In genomic region chr10:34791947-34792346, GRCh38 we compare ENCODE assay signal across 1 cellular context.
TF ChIP-seq lines count a peak whose summit lies in the region.

No MANE protein-coding gene starts in this region.

TF ChIP-seq in HEK293T, 16 proteins besides CTCF, POLR2A, EP300 and RAD21 (continued from another document):
- TF ChIP-seq PKNOX1 (IDR thresholded peaks at IDR 0.05) = no peak
- TF ChIP-seq CTBP1 (IDR thresholded peaks at IDR 0.05; ENCODE audit: borderline replicate concordance) = no peak
- TF ChIP-seq FOXK2 (IDR thresholded peaks at IDR 0.05) = no peak
- TF ChIP-seq ELF4 (IDR thresholded peaks at IDR 0.05) = no peak
- no peak for TF ChIP-seq SP1 (IDR thresholded peaks at IDR 0.05)
- TF ChIP-seq HDGF (IDR thresholded peaks at IDR 0.05; ENCODE audit: borderline replicate concordance) = no peak
- TF ChIP-seq LEF1 (IDR thresholded peaks at IDR 0.05; ENCODE audit: borderline replicate concordance) = no peak
